In genomic region chr9:37329576-37329975, GRCh38 we compare ENCODE assay signal across 9 cellular contexts.
DNase-seq lines count a peak whose midpoint lies in the region; ATAC-seq and TF ChIP-seq lines count a peak whose summit lies in the region.
"Had no signal": no experiment of that assay in that cellular context is flagged by ENCODE, and none has a peak within 500 bp of the region (broad histone marks: within the 10 kb centered on the region; RNA-seq: fewer than 3 reads in every experiment).

No MANE protein-coding gene starts in this region.

- H3K36me3 ChIP-seq in fibroblast of lung (ENCODE audit: control insufficient read depth, insufficient read depth, low read length) (no peaks in the 10 kb centered on the region), neuronal stem cell (replicated peaks in 1 of 2; ENCODE audit: control insufficient read depth in 2 of 2, insufficient read depth in 2 of 2, low read length in 2 of 2) (no peaks in the 10 kb centered on the region)
- H3K36me3 ChIP-seq: thoracic aorta had no signal

- no peak overlapping the region for H2BK120ac ChIP-seq in neuronal stem cell (ENCODE audit: low read depth, low read length)

- no peak overlapping the region for H3K9ac ChIP-seq in fibroblast of lung (ENCODE audit: insufficient read depth, low read length)
- H3K9ac ChIP-seq in neuronal stem cell (ENCODE audit: low read depth, low read length, poor library complexity), result no peak overlapping the region

- H3K4me3 ChIP-seq in fibroblast of lung (replicated peaks in 1 of 4; ENCODE audit: control extremely low read depth in 1 of 4, insufficient read depth in 1 of 4, low read depth in 3 of 4, low read length in 4 of 4) (no peak overlapping the region), neuronal stem cell (ENCODE audit: low read length in 2 of 2) (no peak overlapping the region)
- H3K4me3 ChIP-seq: thoracic aorta had no signal

- H3K23ac ChIP-seq in neuronal stem cell (ENCODE audit: low read depth, low read length, poor library complexity), result no peak overlapping the region

- H4K20me1 ChIP-seq in fibroblast of lung (ENCODE audit: control insufficient read depth, extremely low read depth, insufficient read depth, low read length), result no peaks in the 10 kb centered on the region

- H3K9me3 ChIP-seq in fibroblast of lung (ENCODE audit: control insufficient read depth, insufficient read depth, low read depth, low read length), result no peaks in the 10 kb centered on the region
- no peaks in the 10 kb centered on the region for H3K9me3 ChIP-seq in neuronal stem cell (replicated peaks in 1 of 2; ENCODE audit: control insufficient read depth in 2 of 2, insufficient read depth in 1 of 2, low read depth in 1 of 2, low read length in 2 of 2)
- H3K9me3 ChIP-seq: thoracic aorta had no signal

- H3K4me2 ChIP-seq in fibroblast of lung (ENCODE audit: extremely low read depth, insufficient read depth, low read length), result no peak overlapping the region
- no peak overlapping the region for H3K4me2 ChIP-seq in neuronal stem cell (ENCODE audit: insufficient read depth, low read length, poor library complexity, severe bottlenecking)

- no peak overlapping the region for H2BK12ac ChIP-seq in neuronal stem cell (ENCODE audit: low read length)

- H3K4me1 ChIP-seq in fibroblast of lung (ENCODE audit: control insufficient read depth, extremely low read depth, insufficient read depth, low read length) (no peaks in the 10 kb centered on the region), neuronal stem cell (ENCODE audit: control insufficient read depth in 2 of 2, insufficient read depth in 1 of 2, low read depth in 1 of 2, low read length in 2 of 2) (peaks cover 1 to 24% of the 10 kb centered on the region in 2 donors)

- no peak overlapping the region for H2BK15ac ChIP-seq in neuronal stem cell (ENCODE audit: low read length)

- H3K27ac ChIP-seq in fibroblast of lung (ENCODE audit: insufficient read depth, low read length) (no peak overlapping the region), neuronal stem cell (replicated peaks; ENCODE audit: low read length) (no peak overlapping the region)
- H3K27ac ChIP-seq: thoracic aorta had no signal

- H2AFZ ChIP-seq in fibroblast of lung (ENCODE audit: low read length) (no peak overlapping the region), neuronal stem cell (ENCODE audit: low read length) (no peak overlapping the region)

- peak; percentile 40 for ATAC-seq in GM18498 (IDR thresholded peaks at IDR 0.05; ENCODE audit: unreplicated experiment)

- H4K8ac ChIP-seq in neuronal stem cell (ENCODE audit: low read depth, low read length), result no peak overlapping the region

- H3K79me1 ChIP-seq in neuronal stem cell (ENCODE audit: low read depth, low read length), result no peaks in the 10 kb centered on the region

- DNase-seq in Ammon's horn (ENCODE audit: low spot score), result peak; percentile 39
- peak; percentile 20 for DNase-seq in NCI-H2029 (lab: John Stamatoyannopoulos, UW)
- peak; percentile 13 to 69 for DNase-seq in fibroblast of lung (ENCODE audit: low read depth in 2 of 2)
- no peak for DNase-seq in activated effector memory CD4-positive, alpha-beta T cell treated with anti-CD3 and anti-CD28 coated beads, Interleukin-2, amount 50 U/mL, for 16 hours
- no peak for DNase-seq in NCI-H524 treated with DMSO at 0.1 percent for 48 hours (lab: John Stamatoyannopoulos, UW)
- no peak for DNase-seq in cerebellum (ENCODE audit: low spot score)
- no peak for DNase-seq in neuronal stem cell (ENCODE audit: low spot score)

- no peak overlapping the region for H2BK5ac ChIP-seq in neuronal stem cell (ENCODE audit: low read length)

- H3K18ac ChIP-seq in neuronal stem cell (ENCODE audit: low read length), result no peak overlapping the region

- no CpG with 5 or more reads among the region's 2 CpGs for WGBS in neuronal stem cell (ENCODE audit: extremely low coverage in 2 of 2, insufficient read length in 2 of 2, insufficient replicate concordance in 1 of 2), 2 donors

- H3K27me3 ChIP-seq in fibroblast of lung (ENCODE audit: control insufficient read depth, insufficient read depth, low read length) (no peaks in the 10 kb centered on the region), neuronal stem cell (ENCODE audit: control insufficient read depth in 3 of 3, insufficient read depth in 3 of 3, low read depth in 1 of 3, low read length in 3 of 3) (no peaks in the 10 kb centered on the region)

- no peaks in the 10 kb centered on the region for H3K79me2 ChIP-seq in fibroblast of lung (ENCODE audit: control insufficient read depth, insufficient read depth, low read length)

- no peak overlapping the region for H3K4ac ChIP-seq in neuronal stem cell (ENCODE audit: low read length)

- no peak overlapping the region for H2AK5ac ChIP-seq in neuronal stem cell (ENCODE audit: low read depth, low read length)

- peak; percentile 39 to 54 for TF ChIP-seq CTCF in fibroblast of lung (conservative IDR thresholded peaks at IDR 0.05 in 1 of 2, IDR thresholded peaks at IDR 0.05 in 1 of 2; ENCODE audit: low read depth in 1 of 2, low read length in 2 of 2)

- H4K91ac ChIP-seq in neuronal stem cell (ENCODE audit: low read depth, low read length, poor library complexity), result no peak overlapping the region

- H3K14ac ChIP-seq in neuronal stem cell (ENCODE audit: low read length), result no peak overlapping the region

Comparison
In these comparisons a context has a peak if more than half of its experiments do, and no peak if none do; other contexts are left out.
1. DNase-seq: peak in Ammon's horn (single experiment), NCI-H2029 (single experiment) and fibroblast of lung (2 of 2); none in activated effector memory CD4-positive, alpha-beta T cell treated with anti-CD3 and anti-CD28 coated beads, Interleukin-2, amount 50 U/mL, for 16 hours (single experiment), NCI-H524 treated with DMSO at 0.1 percent for 48 hours (single experiment), cerebellum (single experiment) and neuronal stem cell (single experiment).